In genomic region chr10:102745157-102745556, GRCh38 we compare ENCODE assay signal across 8 cellular contexts. TPM values are rescaled to one million over a fixed set of nuclear protein-coding genes. Genes with fewer than 3 reads are reported as not detected.
DNase-seq lines count a peak whose midpoint lies in the region; ATAC-seq, FAIRE-seq and TF ChIP-seq lines count a peak whose summit lies in the region.

No MANE protein-coding gene starts in this region.

- no peak for FAIRE-seq in H54 (lab: Jason Lieb, UNC)

- H3K4me3 Mint-ChIP-seq in natural killer cell treated with Interleukin-12 subunit alpha and Interleukin-12 subunit beta and Interleukin-15 and Interleukin-18, amount 100 ng/mL, for 72 hours: peak overlapping the region; percentile 93

- H3K27ac Mint-ChIP-seq in natural killer cell treated with Interleukin-12 subunit alpha and Interleukin-12 subunit beta and Interleukin-15 and Interleukin-18, amount 100 ng/mL, for 72 hours: peak overlapping the region; percentile 88 to 89

- TF ChIP-seq CTCF in AG09309 (IDR thresholded peaks at IDR 0.05; ENCODE audit: control insufficient read depth, insufficient read depth, low read depth, low read length, missing control alignments) (no peak), LNCaP clone FGC (IDR thresholded peaks at IDR 0.05; ENCODE audit: control insufficient read depth, extremely low read depth, insufficient read depth) (no peak), coronary artery (IDR thresholded peaks at IDR 0.05) (no peak)

- H3K4me3 ChIP-seq in AG09309 (ENCODE audit: control insufficient read depth, low read depth, low read length) (peak overlapping the region; percentile 100), LNCaP clone FGC (ENCODE audit: low read depth, low read length) (peak overlapping the region; percentile 93), coronary artery (peak overlapping the region; percentile 99)

- ATAC-seq in natural killer cell treated with Interleukin-12 subunit alpha and Interleukin-12 subunit beta and Interleukin-15 and Interleukin-18, amount 100 ng/mL, for 72 hours: no peak
- ATAC-seq in GM21619 (IDR thresholded peaks at IDR 0.05; ENCODE audit: unreplicated experiment): no peak

- peaks cover 11% of the 10 kb centered on the region for H3K36me3 Mint-ChIP-seq in natural killer cell treated with Interleukin-12 subunit alpha and Interleukin-12 subunit beta and Interleukin-15 and Interleukin-18, amount 100 ng/mL, for 72 hours

- in situ Hi-C loops in ACHN (cut with HindIII; ENCODE audit: low pct_ligation_motif_present, low pct_unique_long_range_greater_than_20kb, low sequenced_read_pairs): no loop called here

- peaks cover 5% of the 10 kb centered on the region for H3K9me3 Mint-ChIP-seq in natural killer cell treated with Interleukin-12 subunit alpha and Interleukin-12 subunit beta and Interleukin-15 and Interleukin-18, amount 100 ng/mL, for 72 hours

- TF ChIP-seq POLR2A in H54 (IDR thresholded peaks at IDR 0.05; ENCODE audit: low read depth, low read length): no peak

- DNase-seq in AG09309 (ENCODE audit: low read depth) (no peak), LNCaP clone FGC (ENCODE audit: low read depth) (no peak), coronary artery (ENCODE audit: low spot score) (no peak), H4 (ENCODE audit: low spot score) (no peak), ACHN (no peak), H54 (ENCODE audit: insufficient read length, low spot score) (no peak)
- DNase-seq in natural killer cell treated with Interleukin-12 subunit alpha and Interleukin-12 subunit beta and Interleukin-15 and Interleukin-18, amount 100 ng/mL, for 72 hours (ENCODE audit: low spot score): no peak

- peaks cover 29 to 51% of the 10 kb centered on the region in 2 donors for H3K4me1 Mint-ChIP-seq in natural killer cell treated with Interleukin-12 subunit alpha and Interleukin-12 subunit beta and Interleukin-15 and Interleukin-18, amount 100 ng/mL, for 72 hours (ENCODE audit: low read depth in 2 of 2)

- peak overlapping the region; percentile 97 to 100 for H3K27ac ChIP-seq in coronary artery

- no peaks in the 10 kb centered on the region for H3K27me3 Mint-ChIP-seq in natural killer cell treated with Interleukin-12 subunit alpha and Interleukin-12 subunit beta and Interleukin-15 and Interleukin-18, amount 100 ng/mL, for 72 hours

RNA-seq across cellular contexts. Expression of gene WBP1L, which starts 1.4 kb away (rescaled TPM):
- 10 to 100 TPM; 21.0 to 33.1 TPM for total RNA-seq in natural killer cell treated with Interleukin-12 subunit alpha and Interleukin-12 subunit beta and Interleukin-15 and Interleukin-18, amount 100 ng/mL, for 72 hours
- total RNA-seq in H4 (2014; rRNA removed; shearing (Covaris generic)): 15.7 and 22.8 TPM in 2 replicates

RNA-seq across cellular contexts. Expression of gene SFXN2, which starts 30.7 kb away (rescaled TPM):
- 10 to 100 TPM; 13.2 to 39.6 TPM for total RNA-seq in natural killer cell treated with Interleukin-12 subunit alpha and Interleukin-12 subunit beta and Interleukin-15 and Interleukin-18, amount 100 ng/mL, for 72 hours
- total RNA-seq in H4 (2014; rRNA removed; shearing (Covaris generic)): 2.5 and 3.3 TPM in 2 replicates

RNA-seq across cellular contexts. Expression of gene ARL3, which starts 31.0 kb away (rescaled TPM):
- 1 to 10 TPM; 3.0 to 4.5 TPM for total RNA-seq in natural killer cell treated with Interleukin-12 subunit alpha and Interleukin-12 subunit beta and Interleukin-15 and Interleukin-18, amount 100 ng/mL, for 72 hours
- total RNA-seq in H4 (2014; rRNA removed; shearing (Covaris generic)): 6.1 and 10.4 TPM in 2 replicates
